In genomic region chr1:8317647-8318360, GRCh38 we compare ENCODE assay signal across 8 cellular contexts. TPM values are rescaled to one million over a fixed set of nuclear protein-coding genes. Genes with fewer than 3 reads are reported as not detected.
DNase-seq lines count a peak whose midpoint lies in the region; ATAC-seq and TF ChIP-seq lines count a peak whose summit lies in the region.

Gene SLC45A1, plus strand, starts transcription at chr1:8318114. Its CDS starts 6,216 bp downstream, at chr1:8324330.

- no peaks in the 10 kb centered on the region for H4K20me1 ChIP-seq in MM.1S (ENCODE audit: insufficient read depth, low read length)

- no peaks in the 10 kb centered on the region for H3K36me3 Mint-ChIP-seq in activated CD4-positive, alpha-beta T cell treated with anti-CD3 and anti-CD28 coated beads, Interleukin-2, amount 10 ng/mL, durations not matched to agents 7 days and 5 days (ENCODE audit: low read depth)

- H3K36me3 ChIP-seq in MM.1S (replicated peaks; ENCODE audit: insufficient read depth, low read length) = no peaks in the 10 kb centered on the region

- peaks cover 28% of the 10 kb centered on the region for H3K27me3 Mint-ChIP-seq in activated CD4-positive, alpha-beta T cell treated with anti-CD3 and anti-CD28 coated beads, Interleukin-2, amount 10 ng/mL, durations not matched to agents 7 days and 5 days

- H3K27ac Mint-ChIP-seq in activated CD4-positive, alpha-beta T cell treated with anti-CD3 and anti-CD28 coated beads, Interleukin-2, amount 10 ng/mL, durations not matched to agents 7 days and 5 days = no peak within 1 kb of the TSS

- CTCF ChIA-PET in activated CD4-positive, alpha-beta T cell treated with anti-CD3 and anti-CD28 coated beads, Interleukin-2, amount 10 ng/mL, durations not matched to agents 7 days and 5 days (lab: Charles Lee) = interaction anchor here (0.6 to 1.6 kb wide), 4 partner anchors 11 to 343 kb away, joined by 3 to 5 read pairs (median 4); no protein-coding TSS in a partner anchor

- H3K4me2 ChIP-seq in MM.1S (ENCODE audit: low read depth, low read length) = no peak within 1 kb of the TSS

- POLR2A ChIA-PET in activated CD4-positive, alpha-beta T cell treated with anti-CD3 and anti-CD28 coated beads, Interleukin-2, amount 10 ng/mL, durations not matched to agents 7 days and 5 days (lab: Charles Lee) = interaction anchor here (0.5 kb wide), 1 partner anchor 465 kb away, joined by 3 read pairs; the partner anchor contains the start of gene UTS2

- DNase-seq in GM12865 (ENCODE audit: low read depth) = peak; percentile 36
- DNase-seq in NCI-H146 (lab: John Stamatoyannopoulos, UW) = peak; percentile 66
- peak; percentile 75 for DNase-seq in activated CD4-positive, alpha-beta T cell treated with anti-CD3 and anti-CD28 coated beads, Interleukin-2, amount 10 ng/mL, durations not matched to agents 7 days and 5 days
- peak; percentile 52 for DNase-seq in choroid plexus epithelial cell (ENCODE audit: low read depth)
- peak; percentile 90 for DNase-seq in left kidney (ENCODE audit: low read depth, low spot score)
- peak; percentile 67 to 73 (median 72) for DNase-seq in stimulated activated CD4-positive, alpha-beta T cell treated with anti-CD3 and anti-CD28 coated beads, Interleukin-1b, Interleukin-23, amount 100 ng/mL, for 24 hours (ENCODE audit: low read depth in 4 of 4, low spot score in 1 of 4)
- DNase-seq in MM.1S = no peak

- no peaks in the 10 kb centered on the region for H3K9me2 ChIP-seq in MM.1S (replicated peaks; ENCODE audit: insufficient read depth, low read length)

- TF ChIP-seq CTCF in GM12865 (IDR thresholded peaks at IDR 0.05; ENCODE audit: insufficient read depth, low read depth, low read length, missing control alignments) (no peak), choroid plexus epithelial cell (conservative IDR thresholded peaks at IDR 0.05; ENCODE audit: low read depth, low read length) (no peak), MM.1S (IDR thresholded peaks at IDR 0.05; ENCODE audit: low read length) (no peak)

- no peak for ATAC-seq in GM18873 (IDR thresholded peaks at IDR 0.05; ENCODE audit: low FRiP score, unreplicated experiment)

- H3K79me2 ChIP-seq in MM.1S (ENCODE audit: low read length) = no peaks in the 10 kb centered on the region

- H3K9me3 ChIP-seq in MM.1S (replicated peaks; ENCODE audit: insufficient read depth, low read length) = no peaks in the 10 kb centered on the region

- no peak within 1 kb of the TSS for H3K27ac ChIP-seq in MM.1S (ENCODE audit: low read length)

- H3K4me3 ChIP-seq in GM12865 (ENCODE audit: low read depth, low read length) (no peak within 1 kb of the TSS; the same call in 1 of the 2 replicates), choroid plexus epithelial cell (ENCODE audit: low read depth, low read length) (peak within 1 kb of the TSS; percentile 70), MM.1S (ENCODE audit: low read length) (no peak within 1 kb of the TSS)

- no peak within 1 kb of the TSS for H2AFZ ChIP-seq in MM.1S (ENCODE audit: low read length)

- H3K9ac ChIP-seq in MM.1S (ENCODE audit: low read length) = no peak within 1 kb of the TSS

- peaks cover 78% of the 10 kb centered on the region for H3K27me3 ChIP-seq in MM.1S (replicated peaks; ENCODE audit: insufficient read depth, low read length)

- H3K4me1 ChIP-seq in MM.1S (ENCODE audit: low read length) = no peaks in the 10 kb centered on the region

- peak within 1 kb of the TSS; percentile 63 for H3K4me3 Mint-ChIP-seq in activated CD4-positive, alpha-beta T cell treated with anti-CD3 and anti-CD28 coated beads, Interleukin-2, amount 10 ng/mL, durations not matched to agents 7 days and 5 days

- peaks cover 3% of the 10 kb centered on the region for H3K9me3 Mint-ChIP-seq in activated CD4-positive, alpha-beta T cell treated with anti-CD3 and anti-CD28 coated beads, Interleukin-2, amount 10 ng/mL, durations not matched to agents 7 days and 5 days

- no peaks in the 10 kb centered on the region for H3F3A ChIP-seq in MM.1S (ENCODE audit: insufficient read depth, low read length)

- peaks cover 18% of the 10 kb centered on the region for H3K4me1 Mint-ChIP-seq in activated CD4-positive, alpha-beta T cell treated with anti-CD3 and anti-CD28 coated beads, Interleukin-2, amount 10 ng/mL, durations not matched to agents 7 days and 5 days

RNA-seq across cellular contexts. Expression of gene SLC45A1, which starts in this region (rescaled TPM):
- total RNA-seq in activated CD4-positive, alpha-beta T cell treated with anti-CD3 and anti-CD28 coated beads, Interleukin-2, amount 10 ng/mL, durations not matched to agents 7 days and 5 days = under 1 TPM; 0.32 to 0.44 TPM

Comparison
In these comparisons a context has a peak if more than half of its experiments do, and no peak if none do; other contexts are left out.
1. Peak in DNase-seq in activated CD4-positive, alpha-beta T cell treated with anti-CD3 and anti-CD28 coated beads, Interleukin-2, amount 10 ng/mL, durations not matched to agents 7 days and 5 days; RNA of the gene not detected or under 1 TPM.